Comparison of ENCODE assay signal across 8 cellular contexts in genomic region chr1:93078935-93079654, GRCh38. TPM values are rescaled to one million over a fixed set of nuclear protein-coding genes. Genes with fewer than 3 reads are reported as not detected.
DNase-seq lines count a peak whose midpoint lies in the region; ATAC-seq, FAIRE-seq and TF ChIP-seq lines count a peak whose summit lies in the region.

TSS of gene MTF2 (plus strand) at chr1:93079283. CDS start at chr1:93079527, 244 bp downstream.

- ATAC-seq in RWPE2 (ENCODE audit: low read depth) = peak; percentile 79
- ATAC-seq in activated T-helper 17 cell treated with anti-CD3 and anti-CD28 coated beads, Interleukin-2, amount 50 U/mL, for 72 hours (replicated peaks) = peak; percentile 96
- ATAC-seq in naive thymus-derived CD8-positive, alpha-beta T cell = peak; percentile 83 to 88
- peak; percentile 91 to 95 for ATAC-seq in stimulated activated naive B cell treated with anti-CD40 and anti-IgM and Interleukin-4, amounts not matched to agents 10 μg/mL and 1 μg/mL and 100 μg/mL, for 72 hours (replicated peaks)

- H3K27me3 ChIP-seq in Loucy (ENCODE audit: insufficient read depth, low read length, poor library complexity, severe bottlenecking) = no peaks in the 10 kb centered on the region
- H3K27me3 ChIP-seq in RWPE2 (ENCODE audit: insufficient read depth, poor library complexity, severe bottlenecking) = no peaks in the 10 kb centered on the region

- H3K9me3 ChIP-seq in Loucy (ENCODE audit: insufficient read depth, low read depth, low read length) (no peaks in the 10 kb centered on the region), RWPE2 (ENCODE audit: severe bottlenecking) (no peaks in the 10 kb centered on the region)

- peaks cover 61% of the 10 kb centered on the region for H3K79me2 ChIP-seq in Loucy (ENCODE audit: insufficient read depth, low read length)

- H3K27ac Mint-ChIP-seq in activated T-helper 17 cell treated with anti-CD3 and anti-CD28 coated beads, Interleukin-2, amount 50 U/mL, for 72 hours = peak within 1 kb of the TSS; percentile 97
- peak within 1 kb of the TSS; percentile 88 to 99 (median 99) for H3K27ac Mint-ChIP-seq in naive thymus-derived CD8-positive, alpha-beta T cell
- peak within 1 kb of the TSS; percentile 93 for H3K27ac Mint-ChIP-seq in stimulated activated naive B cell treated with anti-CD40 and anti-IgM and Interleukin-4, amounts not matched to agents 10 μg/mL and 1 μg/mL and 100 μg/mL, for 72 hours

- no peaks in the 10 kb centered on the region for H3K9me3 Mint-ChIP-seq in activated T-helper 17 cell treated with anti-CD3 and anti-CD28 coated beads, Interleukin-2, amount 50 U/mL, for 72 hours
- no peaks in the 10 kb centered on the region for H3K9me3 Mint-ChIP-seq in naive thymus-derived CD8-positive, alpha-beta T cell
- H3K9me3 Mint-ChIP-seq in stimulated activated naive B cell treated with anti-CD40 and anti-IgM and Interleukin-4, amounts not matched to agents 10 μg/mL and 1 μg/mL and 100 μg/mL, for 72 hours = no peaks in the 10 kb centered on the region

- peak within 1 kb of the TSS; percentile 69 for H3K27ac ChIP-seq in RWPE2 (ENCODE audit: poor library complexity, severe bottlenecking)

- peaks cover 34% of the 10 kb centered on the region for H3K36me3 Mint-ChIP-seq in activated T-helper 17 cell treated with anti-CD3 and anti-CD28 coated beads, Interleukin-2, amount 50 U/mL, for 72 hours (ENCODE audit: low read depth)
- peaks cover 8 to 12% (median 10%) of the 10 kb centered on the region in 3 donors for H3K36me3 Mint-ChIP-seq in naive thymus-derived CD8-positive, alpha-beta T cell
- peaks cover 10 to 21% of the 10 kb centered on the region in 2 donors for H3K36me3 Mint-ChIP-seq in stimulated activated naive B cell treated with anti-CD40 and anti-IgM and Interleukin-4, amounts not matched to agents 10 μg/mL and 1 μg/mL and 100 μg/mL, for 72 hours

- H3K27me3 Mint-ChIP-seq in activated T-helper 17 cell treated with anti-CD3 and anti-CD28 coated beads, Interleukin-2, amount 50 U/mL, for 72 hours = no peaks in the 10 kb centered on the region
- no peaks in the 10 kb centered on the region for H3K27me3 Mint-ChIP-seq in naive thymus-derived CD8-positive, alpha-beta T cell
- no peaks in the 10 kb centered on the region for H3K27me3 Mint-ChIP-seq in stimulated activated naive B cell treated with anti-CD40 and anti-IgM and Interleukin-4, amounts not matched to agents 10 μg/mL and 1 μg/mL and 100 μg/mL, for 72 hours

- H3K4me1 ChIP-seq in Loucy (ENCODE audit: insufficient read depth, low read length, poor library complexity, severe bottlenecking) = peaks cover 36% of the 10 kb centered on the region
- H3K4me1 ChIP-seq in RWPE2 (ENCODE audit: insufficient read depth, poor library complexity, severe bottlenecking) = peaks cover 19% of the 10 kb centered on the region

- peak within 1 kb of the TSS; percentile 98 for H3K4me2 ChIP-seq in Loucy (ENCODE audit: low read depth, low read length, poor library complexity, severe bottlenecking)

- peak within 1 kb of the TSS; percentile 96 for H3K4me3 ChIP-seq in Loucy (ENCODE audit: low read length, poor library complexity, severe bottlenecking)
- peak within 1 kb of the TSS; percentile 85 for H3K4me3 ChIP-seq in RWPE2 (ENCODE audit: severe bottlenecking)
- H3K4me3 ChIP-seq in fibroblast of mammary gland (ENCODE audit: control insufficient read depth, low read depth, low read length) = peak within 1 kb of the TSS; percentile 99

- peak within 1 kb of the TSS; percentile 94 for H2AFZ ChIP-seq in Loucy (ENCODE audit: low read length)

- no peaks in the 10 kb centered on the region for H3K9me2 ChIP-seq in Loucy (replicated peaks; ENCODE audit: low read depth, low read length)

- H3K36me3 ChIP-seq in Loucy (ENCODE audit: insufficient read depth, low read length) (peaks cover under 1% of the 10 kb centered on the region; the same call in 1 of the 2 replicates), RWPE2 (ENCODE audit: low read depth) (peaks cover 24% of the 10 kb centered on the region)

- H3K9ac ChIP-seq in Loucy (ENCODE audit: low read depth, low read length, poor library complexity, severe bottlenecking) = peak within 1 kb of the TSS; percentile 96

- no peaks in the 10 kb centered on the region; the same call in 1 of the 2 replicates for H3F3A ChIP-seq in Loucy (ENCODE audit: low read depth)

- no peak for TF ChIP-seq CTCF in Loucy (conservative IDR thresholded peaks at IDR 0.05; ENCODE audit: low read length)
- no peak for TF ChIP-seq CTCF in RWPE2 (IDR thresholded peaks at IDR 0.05; ENCODE audit: poor library complexity, severe bottlenecking)
- TF ChIP-seq CTCF in fibroblast of mammary gland (conservative IDR thresholded peaks at IDR 0.05; ENCODE audit: control insufficient read depth, insufficient read depth, low read depth, low read length) = no peak

- H3K4me1 Mint-ChIP-seq in activated T-helper 17 cell treated with anti-CD3 and anti-CD28 coated beads, Interleukin-2, amount 50 U/mL, for 72 hours = peaks cover 5% of the 10 kb centered on the region
- H3K4me1 Mint-ChIP-seq in naive thymus-derived CD8-positive, alpha-beta T cell = peaks cover 15 to 60% (median 42%) of the 10 kb centered on the region in 4 donors
- peaks cover 9 to 26% of the 10 kb centered on the region in 2 donors for H3K4me1 Mint-ChIP-seq in stimulated activated naive B cell treated with anti-CD40 and anti-IgM and Interleukin-4, amounts not matched to agents 10 μg/mL and 1 μg/mL and 100 μg/mL, for 72 hours

- peak; percentile 83 for TF ChIP-seq POLR2A in H54 (IDR thresholded peaks at IDR 0.05; ENCODE audit: low read depth, low read length)

- peak; percentile 87 for FAIRE-seq in H54 (lab: Jason Lieb, UNC)

- H4K20me1 ChIP-seq in Loucy (ENCODE audit: insufficient read depth, low read length, poor library complexity, severe bottlenecking) = peaks cover 48% of the 10 kb centered on the region

- POLR2A ChIA-PET in naive thymus-derived CD8-positive, alpha-beta T cell (lab: Charles Lee) = interaction anchor here (0.6 to 3.9 kb wide), 23 partner anchors 8 to 1994 kb away, joined by 3 to 40 read pairs (median 4); partner anchors contain the start of genes ALG14, CCDC18, DIPK1A and DNTTIP2

- peak; percentile 99 for DNase-seq in ELF-1 (ENCODE audit: low read depth, low spot score)
- DNase-seq in H54 (ENCODE audit: insufficient read length, low spot score) = peak; percentile 41
- peak; percentile 91 for DNase-seq in RWPE2 (ENCODE audit: low spot score)
- peak; percentile 96 for DNase-seq in fibroblast of mammary gland (ENCODE audit: low read depth)
- peak; percentile 83 to 95 (median 90) for DNase-seq in naive thymus-derived CD8-positive, alpha-beta T cell
- peak; percentile 95 for DNase-seq in stimulated activated naive B cell treated with anti-CD40 and anti-IgM and Interleukin-4, amounts not matched to agents 10 μg/mL and 1 μg/mL and 100 μg/mL, for 72 hours

- peak within 1 kb of the TSS; percentile 94 for H3K4me3 Mint-ChIP-seq in activated T-helper 17 cell treated with anti-CD3 and anti-CD28 coated beads, Interleukin-2, amount 50 U/mL, for 72 hours
- H3K4me3 Mint-ChIP-seq in naive thymus-derived CD8-positive, alpha-beta T cell = peak within 1 kb of the TSS; percentile 90 to 100 (median 97)
- H3K4me3 Mint-ChIP-seq in stimulated activated naive B cell treated with anti-CD40 and anti-IgM and Interleukin-4, amounts not matched to agents 10 μg/mL and 1 μg/mL and 100 μg/mL, for 72 hours = peak within 1 kb of the TSS; percentile 86 to 93

RNA-seq across cellular contexts. Expression of gene MTF2, which starts in this region (rescaled TPM):
- 10 to 100 TPM; 50.0 to 58.5 TPM for total RNA-seq in activated T-helper 17 cell treated with anti-CD3 and anti-CD28 coated beads, Interleukin-2, amount 50 U/mL, for 72 hours
- total RNA-seq in naive thymus-derived CD8-positive, alpha-beta T cell = 10 to 100 TPM; 43.7 to 46.3 TPM
- polyA plus RNA-seq in naive thymus-derived CD8-positive, alpha-beta T cell = 10 to 100 TPM; 53.0 to 67.7 (median 61.0) TPM

Comparison
In these comparisons a context has a peak if more than half of its experiments do, and no peak if none do; other contexts are left out.
1. Peak in every context shown above with its lines: DNase-seq, ATAC-seq, H3K4me3 ChIP-seq and H3K27ac ChIP-seq.
2. DNase-seq: peak in every context shown above with its lines; median percentile 99 in ELF-1; 96 in fibroblast of mammary gland; 95 in stimulated activated naive B cell treated with anti-CD40 and anti-IgM and Interleukin-4, amounts not matched to agents 10 μg/mL and 1 μg/mL and 100 μg/mL, for 72 hours; 91 in RWPE2; 90 in naive thymus-derived CD8-positive, alpha-beta T cell; 41 in H54.